26 cellular contexts compared by ENCODE assay signal in the genomic region with DNA sequence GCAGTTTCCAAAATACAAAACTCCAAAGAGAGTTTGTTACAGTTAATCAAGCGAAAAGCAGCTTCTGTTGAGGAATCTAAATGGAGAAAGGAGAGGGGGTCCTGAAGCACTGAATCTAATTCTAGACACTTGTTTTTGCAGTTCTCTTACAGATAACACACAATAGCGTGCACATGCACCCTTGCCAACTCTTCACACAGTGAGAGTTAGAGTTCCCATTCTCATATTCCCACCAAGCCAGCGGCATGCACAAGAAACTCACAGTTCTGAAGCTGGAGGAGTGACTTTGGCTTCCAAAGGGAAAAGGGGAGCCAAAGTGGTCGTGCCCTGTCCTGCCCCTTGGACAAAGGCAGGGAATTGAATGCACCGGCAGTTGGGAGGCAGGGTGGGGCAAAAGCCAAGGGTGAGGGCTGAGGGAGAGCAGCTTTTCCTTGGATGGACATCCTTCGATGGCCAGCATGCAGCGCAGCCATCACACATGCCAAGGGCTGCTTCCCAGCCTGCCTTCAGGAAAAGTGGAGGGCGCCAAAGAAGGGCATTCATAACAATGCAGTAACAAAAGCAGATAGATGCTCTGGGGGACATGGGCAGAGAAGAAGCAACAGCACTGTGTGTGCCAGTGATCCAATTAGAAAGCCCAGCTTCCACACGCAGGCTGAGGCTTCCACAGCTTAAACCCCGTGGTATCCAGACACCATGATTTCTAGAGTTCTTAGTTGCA.
DNase-seq lines count a peak whose midpoint lies in the region; ATAC-seq lines count a peak whose summit lies in the region.
"Had no signal": no experiment of that assay in that cellular context is flagged by ENCODE, and none has a peak within 500 bp of the region (broad histone marks: within the 10 kb centered on the region; RNA-seq: fewer than 3 reads in every experiment).

No MANE protein-coding gene starts in this region.

- no peak overlapping the region for H2AFZ ChIP-seq in trophoblast cell (ENCODE audit: insufficient read depth, low read length, poor library complexity)

- H3K79me2 ChIP-seq in trophoblast cell (ENCODE audit: control insufficient read depth, insufficient read depth, low read length, poor library complexity): no peaks in the 10 kb centered on the region

- H3K9ac ChIP-seq in trophoblast cell (ENCODE audit: low read length): no peak overlapping the region

- H2BK120ac ChIP-seq in trophoblast cell (ENCODE audit: insufficient read depth, low read length, poor library complexity): no peak overlapping the region

- H3K9me3 ChIP-seq in trophoblast cell (ENCODE audit: insufficient read depth, low read depth, low read length) (no peaks in the 10 kb centered on the region), aorta (ENCODE audit: control insufficient read depth, low read length) (no peaks in the 10 kb centered on the region), SJCRH30 (replicated peaks) (no peaks in the 10 kb centered on the region)
- H3K9me3 ChIP-seq: gastrocnemius medialis, HAP-1, ovary, thoracic aorta had no signal

- no peak overlapping the region for H2BK12ac ChIP-seq in trophoblast cell (ENCODE audit: low read length)

- no peak overlapping the region for H2BK5ac ChIP-seq in trophoblast cell (ENCODE audit: low read depth, low read length, poor library complexity)

- ATAC-seq in aorta (ENCODE audit: low FRiP score): peak; percentile 36
- no peak for ATAC-seq in HG03442 (IDR thresholded peaks at IDR 0.05; ENCODE audit: unreplicated experiment)
- ATAC-seq: activated naive CD8-positive, alpha-beta T cell treated with anti-CD3 and anti-CD28 coated beads, Interleukin-2, amount 50 U/mL, for 24 hours; CD8-positive, alpha-beta T cell; esophagus mucosa; gastrocnemius medialis; stimulated activated effector memory CD8-positive, alpha-beta T cell treated with anti-CD3 and anti-CD28 coated beads, Interleukin-12 subunit alpha, Interleukin-12 subunit beta, amount 100 ng/mL, for 72 hours had no signal

- no peaks in the 10 kb centered on the region for H3K9me3 Mint-ChIP-seq in activated naive CD4-positive, alpha-beta T cell treated with anti-CD3 and anti-CD28 coated beads for 36 hours
- H3K9me3 Mint-ChIP-seq: activated naive CD8-positive, alpha-beta T cell treated with anti-CD3 and anti-CD28 coated beads, Interleukin-2, amount 50 U/mL, for 24 hours; CD8-positive, alpha-beta T cell; stimulated activated effector memory CD8-positive, alpha-beta T cell treated with anti-CD3 and anti-CD28 coated beads, Interleukin-12 subunit alpha, Interleukin-12 subunit beta, amount 100 ng/mL, for 72 hours had no signal

- no peak overlapping the region for H3K23ac ChIP-seq in trophoblast cell (ENCODE audit: low read length)

- peak in 44 of 58 donors; percentile 12 to 81 (median 54) for DNase-seq in anterior cingulate cortex (lab: John Stamatoyannopoulos, UW)
- peak; percentile 30 for DNase-seq in foreskin melanocyte
- DNase-seq in trophoblast cell: no peak
- DNase-seq in aorta: no peak
- no peak for DNase-seq in SJCRH30
- no peak for DNase-seq in activated naive CD4-positive, alpha-beta T cell treated with anti-CD3 and anti-CD28 coated beads for 36 hours
- DNase-seq: activated CD4-positive, alpha-beta memory T cell treated with anti-CD3 and anti-CD28 coated beads, Interleukin-2, amount 10 ng/mL, durations not matched to agents 7 days and 5 days; activated CD4-positive, CD25-positive, alpha-beta regulatory T cell; activated effector memory CD4-positive, alpha-beta T cell treated with anti-CD3 and anti-CD28 coated beads, Interleukin-2, amount 50 U/mL, for 16 hours; activated naive CD8-positive, alpha-beta T cell treated with anti-CD3 and anti-CD28 coated beads, Interleukin-2, amount 50 U/mL, for 24 hours; CD8-positive, alpha-beta T cell; effector CD4-positive, alpha-beta T cell; gastrocnemius medialis; NCI-H146; NCI-H2171; NCI-H526 treated with DMSO at 0.1 percent for 48 hours; ovary; stimulated activated CD4-positive, alpha-beta T cell treated with anti-CD3 and anti-CD28 coated beads, Interleukin-1b, Interleukin-23, amount 100 ng/mL, for 48 hours; T1000 had no signal

- no peak overlapping the region for H3K4ac ChIP-seq in trophoblast cell (ENCODE audit: low read depth, low read length)

- H3K36me3 ChIP-seq in trophoblast cell (ENCODE audit: control insufficient read depth in 1 of 2, insufficient read depth in 2 of 2, low read length in 2 of 2) (no peaks in the 10 kb centered on the region), aorta (ENCODE audit: control insufficient read depth in 1 of 2, insufficient read depth in 2 of 2, low read length in 1 of 2) (no peaks in the 10 kb centered on the region), SJCRH30 (no peaks in the 10 kb centered on the region)
- H3K36me3 ChIP-seq: cardiac muscle cell, gastrocnemius medialis, HAP-1, ovary, thoracic aorta had no signal

- no peak overlapping the region for H3K27ac Mint-ChIP-seq in activated naive CD4-positive, alpha-beta T cell treated with anti-CD3 and anti-CD28 coated beads for 36 hours
- H3K27ac Mint-ChIP-seq: activated CD4-positive, alpha-beta memory T cell treated with anti-CD3 and anti-CD28 coated beads, Interleukin-2, amount 10 ng/mL, durations not matched to agents 7 days and 5 days; activated naive CD8-positive, alpha-beta T cell treated with anti-CD3 and anti-CD28 coated beads, Interleukin-2, amount 50 U/mL, for 24 hours; CD8-positive, alpha-beta T cell; stimulated activated effector memory CD8-positive, alpha-beta T cell treated with anti-CD3 and anti-CD28 coated beads, Interleukin-12 subunit alpha, Interleukin-12 subunit beta, amount 100 ng/mL, for 72 hours had no signal

- WGBS in trophoblast cell (ENCODE audit: extremely low coverage, insufficient coverage, insufficient read length): no CpG with 5 or more reads among the region's 10 CpGs
- 50 to 62% methylated on average over 10 of the region's 10 CpGs for whole genome bisulfite sequencing in aorta, 2 donors

- H3K4me1 ChIP-seq in trophoblast cell (ENCODE audit: control insufficient read depth in 1 of 2, insufficient read depth in 2 of 2, low read length in 2 of 2) (peaks cover 0 to 2% of the 10 kb centered on the region in 2 experiments), aorta (ENCODE audit: control insufficient read depth in 1 of 2, insufficient read depth in 2 of 2, low read length in 2 of 2) (no peaks in the 10 kb centered on the region), SJCRH30 (no peaks in the 10 kb centered on the region)
- H3K4me1 ChIP-seq: gastrocnemius medialis had no signal

- no peak overlapping the region for H4K12ac ChIP-seq in trophoblast cell (ENCODE audit: low read depth, low read length)

- H3K18ac ChIP-seq in trophoblast cell (ENCODE audit: low read length): no peak overlapping the region

- no peak overlapping the region for H3K27ac ChIP-seq in trophoblast cell (ENCODE audit: low read depth, low read length)
- no peak overlapping the region for H3K27ac ChIP-seq in aorta (ENCODE audit: low read depth in 1 of 2, low read length in 2 of 2)
- H3K27ac ChIP-seq in SJCRH30: no peak overlapping the region
- H3K27ac ChIP-seq: cardiac muscle cell, gastrocnemius medialis, thoracic aorta had no signal

- no peak overlapping the region for H2AK5ac ChIP-seq in trophoblast cell (ENCODE audit: low read length)

- CTCF ChIA-PET in activated naive CD4-positive, alpha-beta T cell treated with anti-CD3 and anti-CD28 coated beads for 36 hours (lab: Charles Lee): no interaction called here

- H3K14ac ChIP-seq in trophoblast cell (ENCODE audit: low read length): peak overlapping the region; percentile 4

- no peaks in the 10 kb centered on the region for H3K79me1 ChIP-seq in trophoblast cell (ENCODE audit: low read length)

- H4K91ac ChIP-seq in trophoblast cell (ENCODE audit: low read depth, low read length): no peak overlapping the region

- intact Hi-C loops in aorta (cut with DNase I): no loop called here
- intact Hi-C loops in activated naive CD4-positive, alpha-beta T cell treated with anti-CD3 and anti-CD28 coated beads for 36 hours (cut with micrococcal nuclease): no loop called here

- H4K8ac ChIP-seq in trophoblast cell (ENCODE audit: low read depth, low read length): no peak overlapping the region

- no peak overlapping the region for H3K4me2 ChIP-seq in trophoblast cell (ENCODE audit: low read length)

- no peak overlapping the region for H3K4me3 Mint-ChIP-seq in activated naive CD4-positive, alpha-beta T cell treated with anti-CD3 and anti-CD28 coated beads for 36 hours
- H3K4me3 Mint-ChIP-seq: activated CD4-positive, alpha-beta memory T cell treated with anti-CD3 and anti-CD28 coated beads, Interleukin-2, amount 10 ng/mL, durations not matched to agents 7 days and 5 days; activated naive CD8-positive, alpha-beta T cell treated with anti-CD3 and anti-CD28 coated beads, Interleukin-2, amount 50 U/mL, for 24 hours; CD8-positive, alpha-beta T cell; stimulated activated effector memory CD8-positive, alpha-beta T cell treated with anti-CD3 and anti-CD28 coated beads, Interleukin-12 subunit alpha, Interleukin-12 subunit beta, amount 100 ng/mL, for 72 hours had no signal

- H3K4me3 ChIP-seq in trophoblast cell (ENCODE audit: low read depth, low read length): peak overlapping the region; percentile 13
- no peak overlapping the region for H3K4me3 ChIP-seq in aorta (ENCODE audit: low read length in 2 of 2)
- H3K4me3 ChIP-seq in SJCRH30: no peak overlapping the region
- H3K4me3 ChIP-seq: cardiac muscle cell, gastrocnemius medialis, HAP-1, lung, ovary, thoracic aorta had no signal

- no peaks in the 10 kb centered on the region for H3K27me3 Mint-ChIP-seq in activated naive CD4-positive, alpha-beta T cell treated with anti-CD3 and anti-CD28 coated beads for 36 hours (ENCODE audit: low read depth)
- H3K27me3 Mint-ChIP-seq: activated CD4-positive, alpha-beta memory T cell treated with anti-CD3 and anti-CD28 coated beads, Interleukin-2, amount 10 ng/mL, durations not matched to agents 7 days and 5 days; activated naive CD8-positive, alpha-beta T cell treated with anti-CD3 and anti-CD28 coated beads, Interleukin-2, amount 50 U/mL, for 24 hours had no signal

- peaks cover 2% of the 10 kb centered on the region for H3K36me3 Mint-ChIP-seq in activated naive CD4-positive, alpha-beta T cell treated with anti-CD3 and anti-CD28 coated beads for 36 hours (ENCODE audit: low read depth)
- H3K36me3 Mint-ChIP-seq: CD8-positive, alpha-beta T cell; stimulated activated effector memory CD8-positive, alpha-beta T cell treated with anti-CD3 and anti-CD28 coated beads, Interleukin-12 subunit alpha, Interleukin-12 subunit beta, amount 100 ng/mL, for 72 hours had no signal

- H3K4me1 Mint-ChIP-seq in activated naive CD4-positive, alpha-beta T cell treated with anti-CD3 and anti-CD28 coated beads for 36 hours (ENCODE audit: low read depth): peaks cover 18% of the 10 kb centered on the region
- H3K4me1 Mint-ChIP-seq: activated naive CD8-positive, alpha-beta T cell treated with anti-CD3 and anti-CD28 coated beads, Interleukin-2, amount 50 U/mL, for 24 hours had no signal

- H3K27me3 ChIP-seq in trophoblast cell (ENCODE audit: insufficient read depth, low read length) (no peaks in the 10 kb centered on the region), aorta (ENCODE audit: control insufficient read depth in 1 of 2, insufficient read depth in 2 of 2, low read length in 1 of 2) (no peaks in the 10 kb centered on the region), SJCRH30 (no peaks in the 10 kb centered on the region)
- H3K27me3 ChIP-seq: cardiac muscle cell, gastrocnemius medialis, ovary had no signal

Comparison
In these comparisons a context has a peak if more than half of its experiments do, and no peak if none do; other contexts are left out.
1. DNase-seq: peak in anterior cingulate cortex (44 of 58) and foreskin melanocyte (single experiment); none in trophoblast cell (0 of 2), aorta (0 of 2), SJCRH30 (0 of 2) and activated naive CD4-positive, alpha-beta T cell treated with anti-CD3 and anti-CD28 coated beads for 36 hours (single experiment).